Comparison of ENCODE assay signal across 9 cellular contexts in the genomic region with DNA sequence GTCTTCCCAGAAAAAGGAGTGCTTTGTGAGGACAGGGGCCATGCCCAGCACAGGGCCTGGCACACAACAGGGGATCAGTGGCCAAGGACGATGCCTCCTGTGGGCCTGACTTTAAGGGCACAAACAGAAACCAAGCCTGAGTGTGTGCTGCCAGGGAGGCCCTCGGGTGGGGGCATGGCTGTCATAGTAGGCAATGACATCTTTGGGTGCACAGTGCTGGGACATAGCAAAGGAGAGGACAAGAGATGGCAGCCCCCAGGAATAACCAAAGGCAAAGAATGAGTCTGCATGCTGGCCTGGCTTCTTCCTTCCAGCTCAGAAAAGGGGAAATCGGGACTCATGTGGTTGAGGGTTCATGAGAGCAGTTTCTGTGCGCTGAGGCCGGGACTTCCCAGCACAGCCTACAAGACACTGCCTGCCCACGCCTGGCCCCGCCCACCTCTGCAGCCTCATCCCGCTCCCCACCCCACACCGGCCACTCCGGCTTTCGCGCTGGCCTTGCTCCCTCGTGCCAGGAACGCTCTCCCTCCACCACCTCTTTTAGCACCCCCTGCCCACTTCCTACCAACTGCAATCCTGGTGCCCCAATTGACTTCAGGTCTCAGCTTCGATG. TPM values are rescaled to one million over a fixed set of nuclear protein-coding genes. Genes with fewer than 3 reads are reported as not detected.
DNase-seq lines count a peak whose midpoint lies in the region; ATAC-seq, FAIRE-seq and TF ChIP-seq lines count a peak whose summit lies in the region.
"Had no signal": no experiment of that assay in that cellular context is flagged by ENCODE, and none has a peak within 500 bp of the region (broad histone marks: within the 10 kb centered on the region; RNA-seq: fewer than 3 reads in every experiment).

No MANE protein-coding gene starts in this region.

- CTCF ChIA-PET in activated CD4-positive, alpha-beta T cell treated with anti-CD3 and anti-CD28 coated beads for 36 hours (lab: Charles Lee) = interaction anchor here (1.7 kb wide), 1 partner anchor 21 kb away, joined by 4 read pairs; no protein-coding TSS in a partner anchor
- CTCF ChIA-PET in GM12878 (lab: Yijun Ruan, JAX) = interaction anchor here (0.7 to 3.7 kb wide), 15 partner anchors 13 to 453 kb away, joined by 3 to 27 read pairs (median 4); partner anchors contain the start of gene LHX2

- no peak for TF ChIP-seq POLR2A in GM12878 (IDR thresholded peaks at IDR 0.05; ENCODE audit: low read depth, low read length)

- peak overlapping the region; percentile 78 for H2AFZ ChIP-seq in GM12878 (ENCODE audit: control insufficient read depth, low read depth, low read length)

- H3K4me3 ChIP-seq in GM12878 = peak overlapping the region; percentile 50; the same call in 1 of the 2 replicates

- FAIRE-seq in GM12878 (lab: Jason Lieb, UNC) = peak; percentile 96

- no peaks in the 10 kb centered on the region for H3K9me3 ChIP-seq in GM12878 (replicated peaks; ENCODE audit: control insufficient read depth, insufficient read depth, low read length)

- intact Hi-C loops in activated CD4-positive, alpha-beta T cell treated with anti-CD3 and anti-CD28 coated beads for 36 hours (cut with DNase I, micrococcal nuclease) = loop anchor here in 1 of 2 experiments (2.0 kb wide), 1 partner anchor 69 kb away; no protein-coding TSS in a partner anchor
- intact Hi-C loops in GM12878 (cut with micrococcal nuclease; ENCODE audit: unreplicated experiment) = loop anchor here (5.0 kb wide), 1 partner anchor 70 kb away; no protein-coding TSS in a partner anchor

- peak overlapping the region; percentile 85 for H3K27ac ChIP-seq in GM12878 (ENCODE audit: control insufficient read depth, insufficient read depth)

- no peak for TF ChIP-seq CTCF in GM12878 (IDR thresholded peaks at IDR 0.05 in 2 of 3, conservative IDR thresholded peaks at IDR 0.05 in 1 of 3; ENCODE audit: control insufficient read depth in 2 of 3, extremely low read depth in 1 of 3, insufficient read depth in 1 of 3, low read depth in 3 of 3, low read length in 3 of 3)
- TF ChIP-seq CTCF in nephron (IDR thresholded peaks at IDR 0.05; ENCODE audit: unreplicated experiment in 3 of 3) = no peak

- H3K27ac Mint-ChIP-seq in activated CD4-positive, alpha-beta T cell treated with anti-CD3 and anti-CD28 coated beads for 36 hours = peak overlapping the region; percentile 72
- H3K27ac Mint-ChIP-seq in nephron = no peak overlapping the region

- no peaks in the 10 kb centered on the region for H3K9me3 Mint-ChIP-seq in activated CD4-positive, alpha-beta T cell treated with anti-CD3 and anti-CD28 coated beads for 36 hours (ENCODE audit: low read depth)
- no peaks in the 10 kb centered on the region for H3K9me3 Mint-ChIP-seq in nephron

- RAD21 ChIA-PET in GM12878 (lab: Charles Lee; ENCODE audit: unreplicated experiment) = interaction anchor here (0.5 to 4.2 kb wide), 27 partner anchors 10 to 472 kb away, joined by 3 to 52 read pairs (median 4); partner anchors contain the start of gene LHX2

- ATAC-seq in activated CD4-positive, alpha-beta T cell treated with anti-CD3 and anti-CD28 coated beads for 36 hours = peak; percentile 60
- ATAC-seq in HG03196 (IDR thresholded peaks at IDR 0.05; ENCODE audit: unreplicated experiment) = peak; percentile 50
- ATAC-seq in GM12878 = peak; percentile 79
- no peak for ATAC-seq in HG03139 (IDR thresholded peaks at IDR 0.05; ENCODE audit: unreplicated experiment)

- WGBS in GM12878 (ENCODE audit: insufficient coverage, insufficient replicate concordance, low lambda C conversion rate, missing lambda C conversion rate) = 5% methylated on average over 14 of the region's 15 CpGs

- H3K9ac ChIP-seq in GM12878 (ENCODE audit: control insufficient read depth, insufficient read depth, low read length) = no peak overlapping the region; the same call in 1 of the 2 replicates

- peak overlapping the region; percentile 98 for H3K4me2 ChIP-seq in GM12878 (ENCODE audit: control insufficient read depth, insufficient read depth)

- H3K27me3 Mint-ChIP-seq in activated CD4-positive, alpha-beta T cell treated with anti-CD3 and anti-CD28 coated beads for 36 hours = peaks cover 72% of the 10 kb centered on the region
- H3K27me3 Mint-ChIP-seq in nephron (ENCODE audit: low read depth) = peaks cover 89% of the 10 kb centered on the region

- SMC1A ChIA-PET in GM12878 (lab: Charles Lee; ENCODE audit: uncharacterized antibody, unreplicated experiment) = interaction anchor here (0.8 to 3.5 kb wide), 19 partner anchors 10 to 455 kb away, joined by 3 to 22 read pairs (median 6); no protein-coding TSS in a partner anchor

- no peaks in the 10 kb centered on the region for H3K79me2 ChIP-seq in GM12878 (ENCODE audit: control insufficient read depth, insufficient read depth, low read length)

- in situ Hi-C loops in GM12878 (cut with MboI) = no loop called here

- H3K36me3 Mint-ChIP-seq in activated CD4-positive, alpha-beta T cell treated with anti-CD3 and anti-CD28 coated beads for 36 hours (ENCODE audit: low read depth) = no peaks in the 10 kb centered on the region
- H3K36me3 Mint-ChIP-seq in nephron (ENCODE audit: low read depth) = no peaks in the 10 kb centered on the region

- H3K27me3 ChIP-seq in GM12878 (replicated peaks in 1 of 2; ENCODE audit: control insufficient read depth in 2 of 2, insufficient read depth in 2 of 2, low read length in 1 of 2) = peaks cover 0 to 25% of the 10 kb centered on the region in 2 experiments; a peak in 1 of 4 replicates

- DNase-seq in activated CD4-positive, alpha-beta T cell treated with anti-CD3 and anti-CD28 coated beads for 36 hours = peak; percentile 64
- DNase-seq in activated CD4-positive, alpha-beta T cell treated with anti-CD3 and anti-CD28 coated beads, Interleukin-2, amount 50 U/mL, for 1 hour = no peak
- DNase-seq in GM12878 (ENCODE audit: low read depth, low spot score) = peak; percentile 81
- no peak for DNase-seq in activated CD8-positive, alpha-beta memory T cell treated with anti-CD3 and anti-CD28 coated beads for 24 hours
- DNase-seq in OCI-M2 (lab: John Stamatoyannopoulos, UW; ENCODE audit: unreplicated experiment) = no peak

- POLR2A ChIA-PET in activated CD4-positive, alpha-beta T cell treated with anti-CD3 and anti-CD28 coated beads for 36 hours (lab: Charles Lee) = interaction anchor here (0.6 kb wide), 1 partner anchor 213 kb away, joined by 5 read pairs; no protein-coding TSS in a partner anchor
- POLR2A ChIA-PET in GM12878 (lab: Charles Lee) = interaction anchor here (0.8 to 3.6 kb wide), 13 partner anchors 8 to 200 kb away, joined by 3 to 29 read pairs (median 5); partner anchors contain the start of gene LHX2

- peak; percentile 24 to 61; a peak in 1 of 4 replicates for TF ChIP-seq EP300 in GM12878 (IDR thresholded peaks at IDR 0.05; ENCODE audit: borderline replicate concordance in 1 of 2, control insufficient read depth in 1 of 2, low read depth in 2 of 2, low read length in 2 of 2)

- no peaks in the 10 kb centered on the region for H3K36me3 ChIP-seq in GM12878 (ENCODE audit: control insufficient read depth in 2 of 2, insufficient read depth in 2 of 2, low read length in 1 of 2)

- peaks cover 30% of the 10 kb centered on the region for H3K4me1 ChIP-seq in GM12878 (ENCODE audit: control insufficient read depth, insufficient read depth, low read length)

- H3K4me1 Mint-ChIP-seq in activated CD4-positive, alpha-beta T cell treated with anti-CD3 and anti-CD28 coated beads for 36 hours = peaks cover 35% of the 10 kb centered on the region
- H3K4me1 Mint-ChIP-seq in nephron = peaks cover 25% of the 10 kb centered on the region

- BruUV-seq in GM12878 (replicated peaks; lab: Mats Ljungman, UMichigan) = no TSS peak

- TF ChIP-seq RAD21 in GM12878 (IDR thresholded peaks at IDR 0.05; ENCODE audit: insufficient read depth, low read depth, low read length) = no peak

- H3K4me3 Mint-ChIP-seq in activated CD4-positive, alpha-beta T cell treated with anti-CD3 and anti-CD28 coated beads for 36 hours = peak overlapping the region; percentile 23
- peak overlapping the region; percentile 18 to 81 (median 30) for H3K4me3 Mint-ChIP-seq in nephron

- H4K20me1 ChIP-seq in GM12878 (ENCODE audit: control insufficient read depth, insufficient read depth) = no peaks in the 10 kb centered on the region

TF ChIP-seq in GM12878, 131 proteins besides CTCF, POLR2A, EP300 and RAD21 (continues in another document):
- TF ChIP-seq NFIC (IDR thresholded peaks at IDR 0.05; ENCODE audit: low read depth, low read length) (no peak), RELA (IDR thresholded peaks at IDR 0.05; ENCODE audit: borderline replicate concordance, partially characterized antibody) (peak; percentile 43), TCF12 (IDR thresholded peaks at IDR 0.05; ENCODE audit: low read depth, low read length) (no peak), EGR1 (IDR thresholded peaks at IDR 0.05; ENCODE audit: borderline replicate concordance in 1 of 2, low read depth in 2 of 2, low read length in 2 of 2) (peak in 1 of 2 experiments; percentile 90; a peak in 2 of 3 replicates), HDAC2 (IDR thresholded peaks at IDR 0.05) (no peak)

RNA-seq across cellular contexts. Expression of gene LHX2, which starts 13.8 kb away (rescaled TPM):
- total RNA-seq in activated CD4-positive, alpha-beta T cell treated with anti-CD3 and anti-CD28 coated beads for 36 hours = not detected
- total RNA-seq in GM12878 (2013; cell fraction: nucleolus; rRNA removed) = 34.7 and 38.5 TPM in 2 replicates
- total RNA-seq in GM12878 (2014; rRNA removed) = 6.0 and 8.0 TPM in 2 replicates
- 3.3 TPM in 2 replicates for total RNA-seq in GM12878 (2014; rRNA removed; fragmentation: Illumina TruSeq; extraction: Trizol)
- total RNA-seq in GM12878 (2021) = 9.0 and 10.3 TPM in 2 replicates
- polyA plus RNA-seq in GM12878 (2011; ENCODE audit: low read depth) = 1.1 TPM
- polyA plus RNA-seq in GM12878 (2011; rRNA removed) = 46.5 and 69.8 TPM in 2 replicates
- 109 and 126 TPM in 2 replicates for polyA plus RNA-seq in GM12878 (2011; cell fraction: cytosol; rRNA removed)
- polyA plus RNA-seq in GM12878 (2011; cell fraction: nucleus; rRNA removed) = 225 and 243 TPM in 2 replicates
- 1.7 and 4.5 TPM in 2 replicates for polyA plus RNA-seq in GM12878 (2012)
- polyA plus RNA-seq in GM12878 (2014; fragmentation: Illumina TruSeq; extraction: Trizol) = 3.6 and 6.0 TPM in 2 replicates
- polyA plus RNA-seq in GM12878 (2014; fragmentation: Nextera tagmentation; extraction: Ambion mirVana) = 1 to 10 TPM in 1 of 2 experiments, under 1 TPM in 1; 0.82 to 2.6 TPM
- polyA plus RNA-seq in GM12878 (2014; rRNA removed) = 7.6 and 14.2 TPM in 2 replicates
- 1 to 10 TPM; 2.6 to 4.6 TPM for polyA plus RNA-seq in GM12878 (2016; fragmentation: Nextera tagmentation; extraction: Ambion mirVana)
- 38.6 and 76.6 TPM in 2 replicates for polyA minus RNA-seq in GM12878 (2011; rRNA and poly(A)+ RNA removed)
- 49.9 and 53.2 TPM in 2 replicates for polyA minus RNA-seq in GM12878 (2011; cell fraction: cytosol; rRNA and poly(A)+ RNA removed)
- polyA minus RNA-seq in GM12878 (2011; cell fraction: nucleus; rRNA and poly(A)+ RNA removed) = 34.7 and 46.5 TPM in 2 replicates
- total RNA-seq: endothelial cell of umbilical vein had no signal
- polyA plus RNA-seq: endothelial cell of umbilical vein had no signal

Comparison
In these comparisons a context has a peak if more than half of its experiments do, and no peak if none do; other contexts are left out.
1. DNase-seq: peak in activated CD4-positive, alpha-beta T cell treated with anti-CD3 and anti-CD28 coated beads for 36 hours (single experiment) and GM12878 (single experiment); none in activated CD4-positive, alpha-beta T cell treated with anti-CD3 and anti-CD28 coated beads, Interleukin-2, amount 50 U/mL, for 1 hour (single experiment), activated CD8-positive, alpha-beta memory T cell treated with anti-CD3 and anti-CD28 coated beads for 24 hours (single experiment) and OCI-M2 (single experiment).